19 cellular contexts compared by ENCODE assay signal in the genomic region with DNA sequence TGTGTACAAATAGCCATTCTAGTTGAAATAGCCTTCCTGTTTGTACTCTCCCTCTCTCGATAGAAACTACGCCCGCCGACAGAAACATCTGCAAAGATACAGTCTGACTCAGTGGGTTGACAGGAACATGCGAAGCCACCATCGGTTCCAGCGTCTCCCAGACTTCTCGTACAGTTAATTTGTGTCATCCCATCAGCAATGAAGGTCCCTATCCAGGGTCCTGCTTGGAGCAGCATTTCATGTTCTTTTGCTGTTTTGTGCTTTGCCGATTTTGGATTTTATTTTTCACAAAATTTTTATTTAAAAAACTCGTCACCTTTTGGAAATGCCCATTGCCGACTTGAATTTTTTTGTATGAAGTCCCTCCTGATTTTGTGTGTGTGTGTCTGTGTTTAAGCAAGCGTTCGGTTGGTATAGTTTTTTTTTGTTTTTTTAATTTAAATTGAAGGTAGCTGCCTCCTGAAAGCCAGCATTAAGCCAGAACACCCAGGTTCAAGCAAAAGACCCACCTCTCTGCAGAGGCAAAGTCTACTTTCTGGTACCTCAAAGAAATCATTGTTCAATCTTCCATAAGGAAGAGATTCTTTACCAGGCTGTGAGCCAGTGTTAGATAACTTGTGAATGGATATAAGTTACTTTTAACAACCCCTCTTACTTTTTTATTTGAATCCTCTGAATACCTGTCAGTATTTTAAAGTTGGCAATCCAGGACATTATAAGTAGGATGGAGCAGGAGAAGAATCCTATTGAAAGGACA. TPM values are rescaled to one million over a fixed set of nuclear protein-coding genes. Genes with fewer than 3 reads are reported as not detected.
"Had no signal": no experiment of that assay in that cellular context is flagged by ENCODE, and none has a peak within 500 bp of the region (broad histone marks: within the 10 kb centered on the region; RNA-seq: fewer than 3 reads in every experiment).

No MANE protein-coding gene starts in this region.

- ATAC-seq: Panc1, PC-3 had no signal

- H3K27ac ChIP-seq: RWPE1 had no signal

- DNase-seq: Karpas-422, KG1, MM.1S, NCI-H1092 treated with DMSO at 0.1 percent for 48 hours, NCI-H1436, NCI-H187, NCI-H2029 treated with DMSO at 0.1 percent for 48 hours, NCI-H2107, NCI-H2227 treated with DMSO at 0.1 percent for 48 hours, NCI-H510A, NCI-H524 treated with DMSO at 0.1 percent for 48 hours, NCI-H69, NCI-H774, PC-3, SHP77 had no signal

RNA-seq across cellular contexts. Expression of gene FNDC5, which starts 14.7 kb away (rescaled TPM):
- total RNA-seq: HT-29 had no signal

RNA-seq across cellular contexts. Expression of gene HPCA, which starts 30.3 kb away (rescaled TPM):
- total RNA-seq: PC-3, SK-MEL-5 had no signal
